ENCODE assay signal across 7 cellular contexts in genomic region chr11:36507824-36508489, GRCh38. TPM values are rescaled to one million over a fixed set of nuclear protein-coding genes. Genes with fewer than 3 reads are reported as not detected.
A peak's percentile ranks its signal among the peaks of the same experiment; 100 is the strongest.
DNase-seq lines count a peak whose midpoint lies in the region; ATAC-seq and TF ChIP-seq lines count a peak whose summit lies in the region.

No MANE protein-coding gene starts in this region.

- H3K27me3 Mint-ChIP-seq in GM23338 (ENCODE audit: insufficient read depth, low read depth, poor library complexity), result peaks cover 9% of the 10 kb centered on the region

- DNase-seq in GM23338 (ENCODE audit: low spot score) (no peak), RKO (ENCODE audit: low spot score) (peak; percentile 7), epithelial cell of proximal tubule (ENCODE audit: low read depth) (no peak), retinal pigment epithelial cell (ENCODE audit: low read depth) (no peak)

- ATAC-seq in GM23338 (no peak), GM21529 (IDR thresholded peaks at IDR 0.05; ENCODE audit: unreplicated experiment) (no peak), GM21367 (IDR thresholded peaks at IDR 0.05; ENCODE audit: unreplicated experiment) (no peak), HG02759 (IDR thresholded peaks at IDR 0.05; ENCODE audit: unreplicated experiment) (no peak)

- H3K4me3 ChIP-seq in GM23338, result no peak overlapping the region
- H3K4me3 ChIP-seq in epithelial cell of proximal tubule (ENCODE audit: low read depth, low read length), result peak overlapping the region; percentile 78
- H3K4me3 ChIP-seq in retinal pigment epithelial cell (ENCODE audit: low read length), result peak overlapping the region; percentile 95

- H4K20me1 ChIP-seq in GM23338 (replicated peaks; ENCODE audit: insufficient read depth), result peaks cover 5% of the 10 kb centered on the region; the same call in 1 of the 2 replicates

- H3K9me3 Mint-ChIP-seq in GM23338, result no peaks in the 10 kb centered on the region

- H3K27me3 ChIP-seq in GM23338 (ENCODE audit: insufficient read depth), result peaks cover 9% of the 10 kb centered on the region; the same call in 1 of the 2 replicates

- no peak overlapping the region for H3K27ac ChIP-seq in GM23338 (ENCODE audit: low read depth)

- peaks cover 10% of the 10 kb centered on the region; the same call in 2 of the 3 replicates for H3K4me1 Mint-ChIP-seq in GM23338

- no peaks in the 10 kb centered on the region for H3K9me2 ChIP-seq in GM23338 (ENCODE audit: insufficient read depth)

- no peaks in the 10 kb centered on the region for H3K4me1 ChIP-seq in GM23338 (ENCODE audit: insufficient read depth)

- no peaks in the 10 kb centered on the region; the same call in 1 of the 2 replicates for H3F3A ChIP-seq in GM23338 (replicated peaks; ENCODE audit: low read depth)

- no peaks in the 10 kb centered on the region for H3K36me3 Mint-ChIP-seq in GM23338 (ENCODE audit: low read depth)

- no peak overlapping the region for H3K27ac Mint-ChIP-seq in GM23338

- H3K4me3 Mint-ChIP-seq in GM23338, result peak overlapping the region; percentile 93; the same call in 2 of the 3 replicates

- H3K36me3 ChIP-seq in GM23338 (ENCODE audit: insufficient read depth), result no peaks in the 10 kb centered on the region

- no peak overlapping the region for H2AFZ ChIP-seq in GM23338

- peaks cover 16% of the 10 kb centered on the region for H3K79me2 ChIP-seq in GM23338 (replicated peaks; ENCODE audit: insufficient read depth)

- no peak overlapping the region for H3K4me2 ChIP-seq in GM23338

- TF ChIP-seq CTCF in GM23338 (conservative IDR thresholded peaks at IDR 0.05; ENCODE audit: low read depth in 2 of 2) (no peak), epithelial cell of proximal tubule (conservative IDR thresholded peaks at IDR 0.05; ENCODE audit: low read depth, low read length) (no peak), retinal pigment epithelial cell (conservative IDR thresholded peaks at IDR 0.05; ENCODE audit: low read depth, low read length) (no peak)

TF ChIP-seq in GM23338, 12 proteins besides CTCF, POLR2A, EP300 and RAD21 (continues in another document):
- no peak for TF ChIP-seq NANOG (IDR thresholded peaks at IDR 0.05; ENCODE audit: borderline replicate concordance)
- no peak for TF ChIP-seq ZNF462 (CRISPR knock-in tag; IDR thresholded peaks at IDR 0.05)
- TF ChIP-seq EZH2phosphoT487 (IDR thresholded peaks at IDR 0.05; ENCODE audit: unreplicated experiment), result no peak
- no peak for TF ChIP-seq CREB1 (CRISPR knock-in tag; IDR thresholded peaks at IDR 0.05; ENCODE audit: low read depth)
- no peak for TF ChIP-seq ZNF114 (CRISPR knock-in tag; IDR thresholded peaks at IDR 0.05)
- TF ChIP-seq ZNF331 (CRISPR knock-in tag; IDR thresholded peaks at IDR 0.05; ENCODE audit: low read depth), result no peak
- no peak for TF ChIP-seq ETS1 (IDR thresholded peaks at IDR 0.05)
- no peak for TF ChIP-seq POLR2AphosphoS5 (IDR thresholded peaks at IDR 0.05; ENCODE audit: low read depth)
- no peak for TF ChIP-seq EZH2 (IDR thresholded peaks at IDR 0.05; ENCODE audit: low read depth, unreplicated experiment)
- no peak for TF ChIP-seq REST (IDR thresholded peaks at IDR 0.05; ENCODE audit: unreplicated experiment)

RNA-seq across cellular contexts. Expression of gene TRAF6, which starts 2.1 kb away (rescaled TPM):
- 6.4 and 10.5 TPM in 2 replicates for total RNA-seq in GM23338 (2014; rRNA removed; shearing (Covaris generic))
- 4.2 and 4.4 TPM in 2 replicates for polyA plus RNA-seq in GM23338 (2016; fragmentation: Nextera tagmentation; extraction: Ambion mirVana)
- total RNA-seq in epithelial cell of proximal tubule, result 7.5 and 9.8 TPM in 2 replicates

RNA-seq across cellular contexts. Expression of gene RAG1, which starts 59.9 kb away (rescaled TPM):
- 1.1 and 1.4 TPM in 2 replicates for total RNA-seq in GM23338 (2014; rRNA removed; shearing (Covaris generic))
- 0.26 and 0.89 TPM in 2 replicates for polyA plus RNA-seq in GM23338 (2016; fragmentation: Nextera tagmentation; extraction: Ambion mirVana)
- 1.0 and 2.0 TPM in 2 replicates for total RNA-seq in epithelial cell of proximal tubule
